2 cellular contexts compared by ENCODE assay signal in the genomic region with DNA sequence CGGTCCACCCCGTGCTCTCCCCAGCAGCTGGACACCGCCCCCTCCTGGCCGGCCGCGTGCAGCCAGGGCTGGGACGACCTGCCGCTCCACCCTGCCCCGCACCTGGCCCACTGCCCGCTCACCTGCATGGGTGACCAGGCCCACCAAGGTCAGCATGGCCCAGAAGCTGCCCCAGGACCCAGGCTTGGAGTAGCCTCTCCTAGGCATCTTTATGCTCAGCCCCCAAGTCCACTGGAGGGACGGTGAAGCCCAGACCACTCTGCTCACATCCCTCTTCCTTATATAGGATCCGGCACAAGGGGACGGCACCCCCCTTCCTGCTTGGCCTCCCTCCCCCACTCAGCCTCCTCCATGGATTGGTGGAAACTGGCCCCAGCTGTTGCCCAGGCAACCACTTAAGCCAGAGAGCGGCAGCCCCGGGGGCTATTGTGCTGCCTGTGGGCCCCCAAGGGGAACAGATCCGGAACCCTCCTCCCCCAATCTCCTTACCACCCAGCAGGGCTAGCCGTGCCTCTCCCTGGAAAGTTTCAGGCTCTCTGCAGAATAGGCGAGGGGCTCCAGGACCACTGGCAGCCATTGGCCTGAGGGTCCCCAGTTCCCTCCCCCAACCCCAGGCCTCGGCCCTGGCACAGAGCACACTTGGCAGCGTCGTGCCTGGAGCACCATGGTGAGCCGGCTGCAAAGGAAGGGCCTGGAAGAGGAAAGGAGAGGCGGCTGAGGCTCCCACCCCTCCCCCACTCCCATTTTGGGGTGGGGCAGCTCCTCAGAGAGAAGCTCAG.
A peak's percentile ranks its signal among the peaks of the same experiment; 100 is the strongest.
TF ChIP-seq lines count a peak whose summit lies in the region.

A gene with protein sequence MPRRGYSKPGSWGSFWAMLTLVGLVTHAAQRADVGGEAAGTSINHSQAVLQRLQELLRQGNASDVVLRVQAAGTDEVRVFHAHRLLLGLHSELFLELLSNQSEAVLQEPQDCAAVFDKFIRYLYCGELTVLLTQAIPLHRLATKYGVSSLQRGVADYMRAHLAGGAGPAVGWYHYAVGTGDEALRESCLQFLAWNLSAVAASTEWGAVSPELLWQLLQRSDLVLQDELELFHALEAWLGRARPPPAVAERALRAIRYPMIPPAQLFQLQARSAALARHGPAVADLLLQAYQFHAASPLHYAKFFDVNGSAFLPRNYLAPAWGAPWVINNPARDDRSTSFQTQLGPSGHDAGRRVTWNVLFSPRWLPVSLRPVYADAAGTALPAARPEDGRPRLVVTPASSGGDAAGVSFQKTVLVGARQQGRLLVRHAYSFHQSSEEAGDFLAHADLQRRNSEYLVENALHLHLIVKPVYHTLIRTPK (minus strand): TSS at position 256 of the 779 bp plus-strand sequence. CDS start 49 bp downstream, at position 207.

TF ChIP-seq in IMR-90, 13 proteins besides CTCF, POLR2A, EP300 and RAD21:
- TF ChIP-seq MAZ (IDR thresholded peaks at IDR 0.05; ENCODE audit: borderline replicate concordance, low read depth, low read length) (no peak), CHD1 (IDR thresholded peaks at IDR 0.05; ENCODE audit: low read depth, low read length) (no peak), CEBPB (IDR thresholded peaks at IDR 0.05; ENCODE audit: low read depth, low read length) (no peak), MXI1 (IDR thresholded peaks at IDR 0.05; ENCODE audit: borderline replicate concordance, low read depth, low read length) (no peak), SMC3 (IDR thresholded peaks at IDR 0.05; ENCODE audit: low read depth, low read length) (no peak), RFX5 (IDR thresholded peaks at IDR 0.05; ENCODE audit: low read depth, low read length) (no peak), NFE2L2 (IDR thresholded peaks at IDR 0.05; ENCODE audit: low read depth, low read length) (no peak), BHLHE40 (IDR thresholded peaks at IDR 0.05; ENCODE audit: low read depth, low read length) (no peak), FOS (IDR thresholded peaks at IDR 0.05; ENCODE audit: low read depth, low read length) (no peak), MAFK (IDR thresholded peaks at IDR 0.05; ENCODE audit: low read depth, low read length) (no peak), RCOR1 (IDR thresholded peaks at IDR 0.05; ENCODE audit: insufficient replicate concordance, low read length) (no peak)
- TF ChIP-seq, protein P1, sequence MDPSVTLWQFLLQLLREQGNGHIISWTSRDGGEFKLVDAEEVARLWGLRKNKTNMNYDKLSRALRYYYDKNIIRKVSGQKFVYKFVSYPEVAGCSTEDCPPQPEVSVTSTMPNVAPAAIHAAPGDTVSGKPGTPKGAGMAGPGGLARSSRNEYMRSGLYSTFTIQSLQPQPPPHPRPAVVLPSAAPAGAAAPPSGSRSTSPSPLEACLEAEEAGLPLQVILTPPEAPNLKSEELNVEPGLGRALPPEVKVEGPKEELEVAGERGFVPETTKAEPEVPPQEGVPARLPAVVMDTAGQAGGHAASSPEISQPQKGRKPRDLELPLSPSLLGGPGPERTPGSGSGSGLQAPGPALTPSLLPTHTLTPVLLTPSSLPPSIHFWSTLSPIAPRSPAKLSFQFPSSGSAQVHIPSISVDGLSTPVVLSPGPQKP (IDR thresholded peaks at IDR 0.05; ENCODE audit: borderline replicate concordance, low read depth, low read length) = no peak
- TF ChIP-seq, protein P2, sequence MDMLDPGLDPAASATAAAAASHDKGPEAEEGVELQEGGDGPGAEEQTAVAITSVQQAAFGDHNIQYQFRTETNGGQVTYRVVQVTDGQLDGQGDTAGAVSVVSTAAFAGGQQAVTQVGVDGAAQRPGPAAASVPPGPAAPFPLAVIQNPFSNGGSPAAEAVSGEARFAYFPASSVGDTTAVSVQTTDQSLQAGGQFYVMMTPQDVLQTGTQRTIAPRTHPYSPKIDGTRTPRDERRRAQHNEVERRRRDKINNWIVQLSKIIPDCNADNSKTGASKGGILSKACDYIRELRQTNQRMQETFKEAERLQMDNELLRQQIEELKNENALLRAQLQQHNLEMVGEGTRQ (IDR thresholded peaks at IDR 0.05; ENCODE audit: low read depth, low read length) = no peak
TF ChIP-seq in IMR-90: peak in this region for 0.

TF ChIP-seq in WTC11, 78 proteins besides CTCF, POLR2A, EP300 and RAD21 (continues in another document):
- 0 out of 2 replicates have a peak, but pooled peaks have one; percentile 30 for TF ChIP-seq KAT7 (CRISPR knock-in tag; IDR thresholded peaks at IDR 0.05; ENCODE audit: borderline replicate concordance)
- no peak for TF ChIP-seq ZNF396 (CRISPR knock-in tag; IDR thresholded peaks at IDR 0.05; ENCODE audit: borderline replicate concordance)
- TF ChIP-seq, protein P3, sequence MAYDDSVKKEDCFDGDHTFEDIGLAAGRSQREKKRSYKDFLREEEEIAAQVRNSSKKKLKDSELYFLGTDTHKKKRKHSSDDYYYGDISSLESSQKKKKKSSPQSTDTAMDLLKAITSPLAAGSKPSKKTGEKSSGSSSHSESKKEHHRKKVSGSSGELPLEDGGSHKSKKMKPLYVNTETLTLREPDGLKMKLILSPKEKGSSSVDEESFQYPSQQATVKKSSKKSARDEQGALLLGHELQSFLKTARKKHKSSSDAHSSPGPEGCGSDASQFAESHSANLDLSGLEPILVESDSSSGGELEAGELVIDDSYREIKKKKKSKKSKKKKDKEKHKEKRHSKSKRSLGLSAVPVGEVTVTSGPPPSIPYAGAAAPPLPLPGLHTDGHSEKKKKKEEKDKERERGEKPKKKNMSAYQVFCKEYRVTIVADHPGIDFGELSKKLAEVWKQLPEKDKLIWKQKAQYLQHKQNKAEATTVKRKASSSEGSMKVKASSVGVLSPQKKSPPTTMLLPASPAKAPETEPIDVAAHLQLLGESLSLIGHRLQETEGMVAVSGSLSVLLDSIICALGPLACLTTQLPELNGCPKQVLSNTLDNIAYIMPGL (CRISPR knock-in tag; IDR thresholded peaks at IDR 0.05) = peak; percentile 49; the same call in 1 of the 2 replicates
- TF ChIP-seq MXD4 (CRISPR knock-in tag; IDR thresholded peaks at IDR 0.05; ENCODE audit: borderline replicate concordance) = no peak
- TF ChIP-seq IRF2 (CRISPR knock-in tag; IDR thresholded peaks at IDR 0.05; ENCODE audit: borderline replicate concordance, low read depth) = no peak
- TF ChIP-seq NFYB (CRISPR knock-in tag; conservative IDR thresholded peaks at IDR 0.05; ENCODE audit: low read depth) = peak; percentile 35
- TF ChIP-seq NR1H2 (CRISPR knock-in tag; IDR thresholded peaks at IDR 0.05) = no peak
- TF ChIP-seq, protein P2 (CRISPR knock-in tag; IDR thresholded peaks at IDR 0.05) = 0 out of 2 replicates have a peak, but pooled peaks have one; percentile 4
- TF ChIP-seq FOXK1 (CRISPR knock-in tag; IDR thresholded peaks at IDR 0.05) = peak; percentile 63; the same call in 1 of the 2 replicates
- TF ChIP-seq ETV6 (CRISPR knock-in tag; IDR thresholded peaks at IDR 0.05) = 0 out of 2 replicates have a peak, but pooled peaks have one; percentile 25
- peak; percentile 79; the same call in 1 of the 2 replicates for TF ChIP-seq ESRRA (CRISPR knock-in tag; IDR thresholded peaks at IDR 0.05; ENCODE audit: borderline replicate concordance)
- TF ChIP-seq, protein P4, sequence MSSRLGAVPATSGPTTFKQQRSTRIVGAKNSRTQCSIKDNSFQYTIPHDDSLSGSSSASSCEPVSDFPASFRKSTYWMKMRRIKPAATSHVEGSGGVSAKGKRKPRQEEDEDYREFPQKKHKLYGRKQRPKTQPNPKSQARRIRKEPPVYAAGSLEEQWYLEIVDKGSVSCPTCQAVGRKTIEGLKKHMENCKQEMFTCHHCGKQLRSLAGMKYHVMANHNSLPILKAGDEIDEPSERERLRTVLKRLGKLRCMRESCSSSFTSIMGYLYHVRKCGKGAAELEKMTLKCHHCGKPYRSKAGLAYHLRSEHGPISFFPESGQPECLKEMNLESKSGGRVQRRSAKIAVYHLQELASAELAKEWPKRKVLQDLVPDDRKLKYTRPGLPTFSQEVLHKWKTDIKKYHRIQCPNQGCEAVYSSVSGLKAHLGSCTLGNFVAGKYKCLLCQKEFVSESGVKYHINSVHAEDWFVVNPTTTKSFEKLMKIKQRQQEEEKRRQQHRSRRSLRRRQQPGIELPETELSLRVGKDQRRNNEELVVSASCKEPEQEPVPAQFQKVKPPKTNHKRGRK (CRISPR knock-in tag; IDR thresholded peaks at IDR 0.05; ENCODE audit: borderline replicate concordance) = 0 out of 2 replicates have a peak, but pooled peaks have one; percentile 58
- peak; percentile 33; the same call in 1 of the 2 replicates for TF ChIP-seq ZNF423 (CRISPR knock-in tag; IDR thresholded peaks at IDR 0.05)
- peak; percentile 44; the same call in 1 of the 2 replicates for TF ChIP-seq NFE2L1 (CRISPR knock-in tag; IDR thresholded peaks at IDR 0.05)
- peak; percentile 98 for TF ChIP-seq ZNF121 (CRISPR knock-in tag; IDR thresholded peaks at IDR 0.05)
- TF ChIP-seq, protein P5, sequence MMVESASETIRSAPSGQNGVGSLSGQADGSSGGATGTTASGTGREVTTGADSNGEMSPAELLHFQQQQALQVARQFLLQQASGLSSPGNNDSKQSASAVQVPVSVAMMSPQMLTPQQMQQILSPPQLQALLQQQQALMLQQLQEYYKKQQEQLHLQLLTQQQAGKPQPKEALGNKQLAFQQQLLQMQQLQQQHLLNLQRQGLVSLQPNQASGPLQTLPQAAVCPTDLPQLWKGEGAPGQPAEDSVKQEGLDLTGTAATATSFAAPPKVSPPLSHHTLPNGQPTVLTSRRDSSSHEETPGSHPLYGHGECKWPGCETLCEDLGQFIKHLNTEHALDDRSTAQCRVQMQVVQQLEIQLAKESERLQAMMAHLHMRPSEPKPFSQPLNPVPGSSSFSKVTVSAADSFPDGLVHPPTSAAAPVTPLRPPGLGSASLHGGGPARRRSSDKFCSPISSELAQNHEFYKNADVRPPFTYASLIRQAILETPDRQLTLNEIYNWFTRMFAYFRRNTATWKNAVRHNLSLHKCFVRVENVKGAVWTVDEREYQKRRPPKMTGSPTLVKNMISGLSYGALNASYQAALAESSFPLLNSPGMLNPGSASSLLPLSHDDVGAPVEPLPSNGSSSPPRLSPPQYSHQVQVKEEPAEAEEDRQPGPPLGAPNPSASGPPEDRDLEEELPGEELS (CRISPR knock-in tag; IDR thresholded peaks at IDR 0.05) = no peak
- TF ChIP-seq FOXP1 (CRISPR knock-in tag; IDR thresholded peaks at IDR 0.05; ENCODE audit: borderline replicate concordance) = peak; percentile 14; the same call in 1 of the 2 replicates
- peak; percentile 54 for TF ChIP-seq SP1 (CRISPR knock-in tag; conservative IDR thresholded peaks at IDR 0.05)
- TF ChIP-seq, protein P6, sequence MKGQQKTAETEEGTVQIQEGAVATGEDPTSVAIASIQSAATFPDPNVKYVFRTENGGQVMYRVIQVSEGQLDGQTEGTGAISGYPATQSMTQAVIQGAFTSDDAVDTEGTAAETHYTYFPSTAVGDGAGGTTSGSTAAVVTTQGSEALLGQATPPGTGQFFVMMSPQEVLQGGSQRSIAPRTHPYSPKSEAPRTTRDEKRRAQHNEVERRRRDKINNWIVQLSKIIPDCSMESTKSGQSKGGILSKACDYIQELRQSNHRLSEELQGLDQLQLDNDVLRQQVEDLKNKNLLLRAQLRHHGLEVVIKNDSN (CRISPR knock-in tag; IDR thresholded peaks at IDR 0.05) = no peak
- TF ChIP-seq, protein P7, sequence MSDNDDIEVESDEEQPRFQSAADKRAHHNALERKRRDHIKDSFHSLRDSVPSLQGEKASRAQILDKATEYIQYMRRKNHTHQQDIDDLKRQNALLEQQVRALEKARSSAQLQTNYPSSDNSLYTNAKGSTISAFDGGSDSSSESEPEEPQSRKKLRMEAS (CRISPR knock-in tag; IDR thresholded peaks at IDR 0.05) = peak; percentile 24; the same call in 1 of the 2 replicates
- TF ChIP-seq, protein P8, sequence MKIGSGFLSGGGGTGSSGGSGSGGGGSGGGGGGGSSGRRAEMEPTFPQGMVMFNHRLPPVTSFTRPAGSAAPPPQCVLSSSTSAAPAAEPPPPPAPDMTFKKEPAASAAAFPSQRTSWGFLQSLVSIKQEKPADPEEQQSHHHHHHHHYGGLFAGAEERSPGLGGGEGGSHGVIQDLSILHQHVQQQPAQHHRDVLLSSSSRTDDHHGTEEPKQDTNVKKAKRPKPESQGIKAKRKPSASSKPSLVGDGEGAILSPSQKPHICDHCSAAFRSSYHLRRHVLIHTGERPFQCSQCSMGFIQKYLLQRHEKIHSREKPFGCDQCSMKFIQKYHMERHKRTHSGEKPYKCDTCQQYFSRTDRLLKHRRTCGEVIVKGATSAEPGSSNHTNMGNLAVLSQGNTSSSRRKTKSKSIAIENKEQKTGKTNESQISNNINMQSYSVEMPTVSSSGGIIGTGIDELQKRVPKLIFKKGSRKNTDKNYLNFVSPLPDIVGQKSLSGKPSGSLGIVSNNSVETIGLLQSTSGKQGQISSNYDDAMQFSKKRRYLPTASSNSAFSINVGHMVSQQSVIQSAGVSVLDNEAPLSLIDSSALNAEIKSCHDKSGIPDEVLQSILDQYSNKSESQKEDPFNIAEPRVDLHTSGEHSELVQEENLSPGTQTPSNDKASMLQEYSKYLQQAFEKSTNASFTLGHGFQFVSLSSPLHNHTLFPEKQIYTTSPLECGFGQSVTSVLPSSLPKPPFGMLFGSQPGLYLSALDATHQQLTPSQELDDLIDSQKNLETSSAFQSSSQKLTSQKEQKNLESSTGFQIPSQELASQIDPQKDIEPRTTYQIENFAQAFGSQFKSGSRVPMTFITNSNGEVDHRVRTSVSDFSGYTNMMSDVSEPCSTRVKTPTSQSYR (CRISPR knock-in tag; IDR thresholded peaks at IDR 0.05) = peak; percentile 75; the same call in 1 of the 2 replicates
- no peak for TF ChIP-seq FOXJ3 (CRISPR knock-in tag; IDR thresholded peaks at IDR 0.05; ENCODE audit: borderline replicate concordance)
- TF ChIP-seq, protein P9, sequence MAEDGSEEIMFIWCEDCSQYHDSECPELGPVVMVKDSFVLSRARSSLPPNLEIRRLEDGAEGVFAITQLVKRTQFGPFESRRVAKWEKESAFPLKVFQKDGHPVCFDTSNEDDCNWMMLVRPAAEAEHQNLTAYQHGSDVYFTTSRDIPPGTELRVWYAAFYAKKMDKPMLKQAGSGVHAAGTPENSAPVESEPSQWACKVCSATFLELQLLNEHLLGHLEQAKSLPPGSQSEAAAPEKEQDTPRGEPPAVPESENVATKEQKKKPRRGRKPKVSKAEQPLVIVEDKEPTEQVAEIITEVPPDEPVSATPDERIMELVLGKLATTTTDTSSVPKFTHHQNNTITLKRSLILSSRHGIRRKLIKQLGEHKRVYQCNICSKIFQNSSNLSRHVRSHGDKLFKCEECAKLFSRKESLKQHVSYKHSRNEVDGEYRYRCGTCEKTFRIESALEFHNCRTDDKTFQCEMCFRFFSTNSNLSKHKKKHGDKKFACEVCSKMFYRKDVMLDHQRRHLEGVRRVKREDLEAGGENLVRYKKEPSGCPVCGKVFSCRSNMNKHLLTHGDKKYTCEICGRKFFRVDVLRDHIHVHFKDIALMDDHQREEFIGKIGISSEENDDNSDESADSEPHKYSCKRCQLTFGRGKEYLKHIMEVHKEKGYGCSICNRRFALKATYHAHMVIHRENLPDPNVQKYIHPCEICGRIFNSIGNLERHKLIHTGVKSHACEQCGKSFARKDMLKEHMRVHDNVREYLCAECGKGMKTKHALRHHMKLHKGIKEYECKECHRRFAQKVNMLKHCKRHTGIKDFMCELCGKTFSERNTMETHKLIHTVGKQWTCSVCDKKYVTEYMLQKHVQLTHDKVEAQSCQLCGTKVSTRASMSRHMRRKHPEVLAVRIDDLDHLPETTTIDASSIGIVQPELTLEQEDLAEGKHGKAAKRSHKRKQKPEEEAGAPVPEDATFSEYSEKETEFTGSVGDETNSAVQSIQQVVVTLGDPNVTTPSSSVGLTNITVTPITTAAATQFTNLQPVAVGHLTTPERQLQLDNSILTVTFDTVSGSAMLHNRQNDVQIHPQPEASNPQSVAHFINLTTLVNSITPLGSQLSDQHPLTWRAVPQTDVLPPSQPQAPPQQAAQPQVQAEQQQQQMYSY (CRISPR knock-in tag; IDR thresholded peaks at IDR 0.05) = no peak
- TF ChIP-seq ZBTB21 (CRISPR knock-in tag; IDR thresholded peaks at IDR 0.05; ENCODE audit: borderline replicate concordance) = no peak
- TF ChIP-seq RELA (CRISPR knock-in tag; IDR thresholded peaks at IDR 0.05; ENCODE audit: borderline replicate concordance) = no peak
